Comparison of ENCODE assay signal across 8 cellular contexts in the genomic region with DNA sequence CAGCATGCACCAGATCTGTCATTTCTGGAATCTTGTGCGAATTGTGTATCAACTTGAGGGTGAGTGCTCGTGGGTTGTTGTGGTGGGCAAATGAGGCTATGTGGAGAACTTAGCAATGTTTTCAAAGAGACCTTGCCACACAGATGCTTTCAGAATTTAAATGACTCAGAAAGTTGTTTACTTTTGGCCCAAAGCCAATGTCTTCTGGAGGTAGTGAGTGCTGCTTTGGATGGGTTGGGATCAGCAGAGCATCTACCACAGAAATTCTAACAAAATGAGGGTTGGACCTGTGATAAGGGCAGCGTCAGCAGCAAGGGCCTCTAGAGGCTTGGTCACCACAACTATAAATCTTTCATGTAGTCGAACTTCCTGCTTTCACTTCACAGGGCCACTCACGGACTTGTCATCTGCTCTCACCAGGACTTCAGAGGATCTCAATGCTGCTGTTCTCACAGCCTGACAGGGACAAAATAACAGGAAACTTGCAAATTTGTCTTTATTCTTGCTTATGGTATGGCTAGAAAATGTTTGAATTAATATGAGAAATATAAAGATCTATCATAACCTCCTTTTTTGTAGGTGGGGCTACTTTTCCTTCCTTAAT.
DNase-seq lines count a peak whose midpoint lies in the region; ATAC-seq and TF ChIP-seq lines count a peak whose summit lies in the region.

No MANE protein-coding gene starts in this region.

- DNase-seq in AG08395 (ENCODE audit: low spot score) (peak; percentile 79), GM10266 (ENCODE audit: extremely low spot score) (peak; percentile 35), HEK293T (ENCODE audit: extremely low spot score) (peak; percentile 49), LoVo (ENCODE audit: low spot score) (peak; percentile 93), lung microvascular endothelial cell (ENCODE audit: low read depth in 2 of 2) (peak; percentile 75 to 77), HAP-1 (ENCODE audit: low spot score in 2 of 2) (no peak), GM19240 (ENCODE audit: insufficient read length, low spot score) (no peak)
- peak; percentile 63 to 76 for DNase-seq in activated T-cell treated with anti-CD3 and anti-CD28 coated beads, Interleukin-2, amount 50 U/mL, for 72 hours

- CTCF ChIA-PET in HEK293T (lab: Yijun Ruan, JAX) = no interaction called here

- in situ Hi-C loops in HAP-1 (cut with MboI; ENCODE audit: low sequenced_read_pairs) = no loop called here

- ATAC-seq in activated T-cell treated with anti-CD3 and anti-CD28 coated beads, Interleukin-2, amount 50 U/mL, for 72 hours (replicated peaks in 1 of 2) = peak; percentile 94 to 96

- H3K27me3 ChIP-seq in HAP-1 (ENCODE audit: low read depth) = no peaks in the 10 kb centered on the region

- H3K9me3 ChIP-seq in HAP-1 = no peaks in the 10 kb centered on the region

- peaks cover 27% of the 10 kb centered on the region for H3K4me1 Mint-ChIP-seq in activated T-cell treated with anti-CD3 and anti-CD28 coated beads, Interleukin-2, amount 50 U/mL, for 72 hours (ENCODE audit: low read depth)

- no peaks in the 10 kb centered on the region for H3K36me3 Mint-ChIP-seq in activated T-cell treated with anti-CD3 and anti-CD28 coated beads, Interleukin-2, amount 50 U/mL, for 72 hours (ENCODE audit: insufficient read depth in 2 of 2)

- H3K4me1 ChIP-seq in HAP-1 = no peaks in the 10 kb centered on the region

- no peaks in the 10 kb centered on the region for H3K36me3 ChIP-seq in HAP-1 (replicated peaks)

- POLR2A ChIA-PET in HEK293T (lab: Yijun Ruan, JAX) = no interaction called here

- H3K4me3 Mint-ChIP-seq in activated T-cell treated with anti-CD3 and anti-CD28 coated beads, Interleukin-2, amount 50 U/mL, for 72 hours = peak overlapping the region; percentile 23 to 49

- H3K9me3 Mint-ChIP-seq in activated T-cell treated with anti-CD3 and anti-CD28 coated beads, Interleukin-2, amount 50 U/mL, for 72 hours = no peaks in the 10 kb centered on the region

- peaks cover 11% of the 10 kb centered on the region for H3K27me3 Mint-ChIP-seq in activated T-cell treated with anti-CD3 and anti-CD28 coated beads, Interleukin-2, amount 50 U/mL, for 72 hours (ENCODE audit: low read depth)

- H3K4me3 ChIP-seq in HAP-1 = no peak overlapping the region

- no peak for TF ChIP-seq CTCF in GM10266 (IDR thresholded peaks at IDR 0.05; ENCODE audit: control insufficient read depth, insufficient read depth, low read depth, missing control alignments)

- H3K27ac Mint-ChIP-seq in activated T-cell treated with anti-CD3 and anti-CD28 coated beads, Interleukin-2, amount 50 U/mL, for 72 hours = no peak overlapping the region

TF ChIP-seq in HEK293T, 16 proteins besides CTCF, POLR2A, EP300 and RAD21:
- TF ChIP-seq, protein P1, sequence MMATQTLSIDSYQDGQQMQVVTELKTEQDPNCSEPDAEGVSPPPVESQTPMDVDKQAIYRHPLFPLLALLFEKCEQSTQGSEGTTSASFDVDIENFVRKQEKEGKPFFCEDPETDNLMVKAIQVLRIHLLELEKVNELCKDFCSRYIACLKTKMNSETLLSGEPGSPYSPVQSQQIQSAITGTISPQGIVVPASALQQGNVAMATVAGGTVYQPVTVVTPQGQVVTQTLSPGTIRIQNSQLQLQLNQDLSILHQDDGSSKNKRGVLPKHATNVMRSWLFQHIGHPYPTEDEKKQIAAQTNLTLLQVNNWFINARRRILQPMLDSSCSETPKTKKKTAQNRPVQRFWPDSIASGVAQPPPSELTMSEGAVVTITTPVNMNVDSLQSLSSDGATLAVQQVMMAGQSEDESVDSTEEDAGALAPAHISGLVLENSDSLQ (IDR thresholded peaks at IDR 0.05) = peak; percentile 77
- no peak for TF ChIP-seq FOXM1 (IDR thresholded peaks at IDR 0.05; ENCODE audit: borderline replicate concordance)

Comparison
In these comparisons a context has a peak if more than half of its experiments do, and no peak if none do; other contexts are left out.
1. DNase-seq: peak in AG08395 (single experiment), GM10266 (single experiment), HEK293T (single experiment), LoVo (single experiment), activated T-cell treated with anti-CD3 and anti-CD28 coated beads, Interleukin-2, amount 50 U/mL, for 72 hours (2 of 2) and lung microvascular endothelial cell (2 of 2); none in HAP-1 (0 of 2) and GM19240 (single experiment).